Comparison of ENCODE assay signal across 24 cellular contexts in genomic region chrX:143757887-143758286, GRCh38. TPM values are rescaled to one million over a fixed set of nuclear protein-coding genes. Genes with fewer than 3 reads are reported as not detected.
DNase-seq lines count a peak whose midpoint lies in the region; FAIRE-seq and TF ChIP-seq lines count a peak whose summit lies in the region.
"Had no signal": no experiment of that assay in that cellular context is flagged by ENCODE, and none has a peak within 500 bp of the region (broad histone marks: within the 10 kb centered on the region; RNA-seq: fewer than 3 reads in every experiment).

No MANE protein-coding gene starts in this region.

- H3K9me3 Mint-ChIP-seq in nephron: peaks cover 14% of the 10 kb centered on the region

- H3K4ac ChIP-seq in H1 (replicated peaks; ENCODE audit: insufficient read length, low read depth, low read length): no peak overlapping the region

- H3K4me3 ChIP-seq in H1 (ENCODE audit: extremely low read depth in 1 of 4, insufficient read depth in 2 of 4, low read depth in 3 of 4, low read length in 4 of 4): peak overlapping the region; percentile 37 to 58 (median 44); a peak in 7 of 8 replicates
- peak overlapping the region; percentile 31 for H3K4me3 ChIP-seq in smooth muscle cell
- H3K4me3 ChIP-seq in HAP-1: no peak overlapping the region
- H3K4me3 ChIP-seq: BLaER1 treated with 17β-estradiol and CSF1 and Interleukin-3, amounts not matched to agents 10 nM and 100 nM; GM12878; GM23248; Peyer's patch had no signal

- H3K27me3 Mint-ChIP-seq in nephron (ENCODE audit: low read depth): no peaks in the 10 kb centered on the region
- H3K27me3 Mint-ChIP-seq: CD4-positive, alpha-beta memory T cell had no signal

- H3K23me2 ChIP-seq in H1 (ENCODE audit: low read depth, low read length): no peaks in the 10 kb centered on the region

- no peak overlapping the region for H4K5ac ChIP-seq in H1 (ENCODE audit: insufficient read length, low read depth, low read length)

- H3K79me1 ChIP-seq in H1 (ENCODE audit: low read depth, low read length): no peaks in the 10 kb centered on the region

- H2AFZ ChIP-seq in H1 (ENCODE audit: low read length) (peak overlapping the region; percentile 93), smooth muscle cell (ENCODE audit: low read depth) (no peak overlapping the region)
- H2AFZ ChIP-seq: GM23248 had no signal

- H3F3A ChIP-seq in smooth muscle cell (ENCODE audit: low read depth): no peaks in the 10 kb centered on the region

- H4K20me1 ChIP-seq in H1 (replicated peaks in 1 of 2; ENCODE audit: control insufficient read depth in 1 of 2, insufficient read depth in 2 of 2, low read length in 2 of 2): no peaks in the 10 kb centered on the region
- no peaks in the 10 kb centered on the region for H4K20me1 ChIP-seq in smooth muscle cell (ENCODE audit: low read depth)
- H4K20me1 ChIP-seq: BLaER1 treated with 17β-estradiol and CSF1 and Interleukin-3, amounts not matched to agents 10 nM and 100 nM had no signal

- no peak for TF ChIP-seq EP300 in H1 (IDR thresholded peaks at IDR 0.05; ENCODE audit: borderline replicate concordance in 1 of 2, low read depth in 2 of 2, low read length in 2 of 2)

- 0 out of 2 replicates have a peak overlapping the region, but pooled peaks have one; percentile 14 for H4K8ac ChIP-seq in H1 (ENCODE audit: extremely low read depth, insufficient read depth, low read length)

- no peak overlapping the region for H3K23ac ChIP-seq in H1 (ENCODE audit: insufficient read length)

- no peak overlapping the region for H2BK15ac ChIP-seq in H1 (ENCODE audit: low read length)

- no peaks in the 10 kb centered on the region for H3K36me3 Mint-ChIP-seq in nephron (ENCODE audit: low read depth)
- H3K36me3 Mint-ChIP-seq: CD4-positive, alpha-beta memory T cell had no signal

- WGBS in H1 (ENCODE audit: extremely low coverage in 1 of 2, insufficient coverage in 1 of 2, insufficient read length in 1 of 2, insufficient replicate concordance in 2 of 2, low coverage in 1 of 2, low lambda C conversion rate in 2 of 2, missing lambda C conversion rate in 1 of 2), 2 experiments: 72% methylated on average over 7 of the region's 7 CpGs; no CpG with 5 or more reads in 1 of the 2 experiments
- WGBS in smooth muscle cell (ENCODE audit: low lambda C conversion rate): 81% methylated on average over 7 of the region's 7 CpGs

- TF ChIP-seq RAD21 in H1 (IDR thresholded peaks at IDR 0.05 in 1 of 2, conservative IDR thresholded peaks at IDR 0.05 in 1 of 2; ENCODE audit: low read depth in 2 of 2, low read length in 2 of 2): no peak

- peak overlapping the region in 2 of 3 experiments; percentile 2 to 12 for H3K4me3 Mint-ChIP-seq in nephron
- H3K4me3 Mint-ChIP-seq: CD4-positive, alpha-beta memory T cell had no signal

- H3K27ac Mint-ChIP-seq in nephron: no peak overlapping the region

- H3K9me3 ChIP-seq in H1 (ENCODE audit: insufficient read depth in 2 of 2, low read depth in 1 of 2, low read length in 1 of 2) (no peaks in the 10 kb centered on the region), smooth muscle cell (replicated peaks; ENCODE audit: low read depth) (no peaks in the 10 kb centered on the region), HAP-1 (no peaks in the 10 kb centered on the region; the same call in 1 of the 2 replicates)
- H3K9me3 ChIP-seq: Caco-2, Peyer's patch had no signal

- in situ Hi-C loops in HAP-1 (cut with MboI; ENCODE audit: low sequenced_read_pairs): no loop called here

- TF ChIP-seq CTCF in H1 (IDR thresholded peaks at IDR 0.05; ENCODE audit: control extremely low read depth in 1 of 3, insufficient read depth in 1 of 3, low read depth in 1 of 3, low read length in 3 of 3) (no peak), nephron (IDR thresholded peaks at IDR 0.05; ENCODE audit: unreplicated experiment in 3 of 3) (no peak), smooth muscle cell (IDR thresholded peaks at IDR 0.05; ENCODE audit: borderline replicate concordance, insufficient read depth, poor library complexity, severe bottlenecking) (no peak)

- H2BK12ac ChIP-seq in H1 (ENCODE audit: low read depth, low read length): no peak overlapping the region

- no peak for TF ChIP-seq POLR2A in H1 (IDR thresholded peaks at IDR 0.05; ENCODE audit: control extremely low read depth in 1 of 2, low read depth in 2 of 2, low read length in 2 of 2)

- no peaks in the 10 kb centered on the region for H3K4me1 Mint-ChIP-seq in nephron
- H3K4me1 Mint-ChIP-seq: CD4-positive, alpha-beta memory T cell had no signal

- H3K4me1 ChIP-seq in H1 (replicated peaks in 1 of 4; ENCODE audit: control insufficient read depth in 3 of 4, insufficient read depth in 4 of 4, low read length in 3 of 4) (no peaks in the 10 kb centered on the region), smooth muscle cell (ENCODE audit: low read depth) (no peaks in the 10 kb centered on the region), HAP-1 (no peaks in the 10 kb centered on the region)
- H3K4me1 ChIP-seq: Caco-2, Peyer's patch had no signal

- no peak overlapping the region; the same call in 1 of the 2 replicates for H3K18ac ChIP-seq in H1 (ENCODE audit: extremely low read depth, low read length)

- no peak overlapping the region for H2AK5ac ChIP-seq in H1 (ENCODE audit: low read depth, low read length)

- no peak overlapping the region for H4K91ac ChIP-seq in H1 (replicated peaks; ENCODE audit: insufficient read length, low read length)

- H3K27me3 ChIP-seq in H1 (replicated peaks in 1 of 4; ENCODE audit: control insufficient read depth in 3 of 4, extremely low read depth in 1 of 4, insufficient read depth in 3 of 4, low read length in 3 of 4) (peaks cover 0 to 6% (median 3%) of the 10 kb centered on the region in 4 experiments; a peak in 2 of 7 replicates), smooth muscle cell (ENCODE audit: low read depth) (no peaks in the 10 kb centered on the region), HAP-1 (ENCODE audit: low read depth) (no peaks in the 10 kb centered on the region)
- H3K27me3 ChIP-seq: Peyer's patch had no signal

- DNase-seq in NCI-H748 (lab: John Stamatoyannopoulos, UW; ENCODE audit: unreplicated experiment) (peak; percentile 10), NCI-H748 treated with DMSO at 0.1 percent for 48 hours (lab: John Stamatoyannopoulos, UW) (no peak), H1 (ENCODE audit: low read depth in 1 of 2, low spot score in 2 of 2) (no peak), smooth muscle cell (lab: John Stamatoyannopoulos, UW; ENCODE audit: unreplicated experiment) (no peak), HAP-1 (ENCODE audit: low spot score in 2 of 2) (no peak), dedifferentiated amniotic fluid mesenchymal stem cell (ENCODE audit: extremely low spot score) (no peak)
- DNase-seq in effector CD8-positive, alpha-beta T cell (lab: John Stamatoyannopoulos, UW): no peak
- DNase-seq: 8988T; Caco-2; CD4-positive, alpha-beta memory T cell; DMS 273 treated with DMSO at 0.1 percent for 48 hours; DMS79 treated with DMSO at 0.1 percent for 48 hours; GM23248; Karpas-422; MV-4-11; NCI-H187; NCI-H446; NCI-H526 treated with DMSO at 0.1 percent for 48 hours; Peyer's patch had no signal

- H2BK20ac ChIP-seq in H1 (ENCODE audit: low read length): no peak overlapping the region

- H3K79me2 ChIP-seq in H1 (ENCODE audit: control insufficient read depth in 1 of 2, insufficient read depth in 2 of 2, low read length in 2 of 2) (no peaks in the 10 kb centered on the region), smooth muscle cell (ENCODE audit: low read depth) (no peaks in the 10 kb centered on the region)

- no peak overlapping the region for H2BK5ac ChIP-seq in H1 (ENCODE audit: low read depth, low read length)

- no peak overlapping the region for H2BK120ac ChIP-seq in H1 (replicated peaks; ENCODE audit: low read depth, low read length)

- no peak overlapping the region for H3K14ac ChIP-seq in H1 (ENCODE audit: insufficient read length)

- H3K9ac ChIP-seq in H1 (replicated peaks in 1 of 4; ENCODE audit: extremely low read depth in 1 of 4, low read depth in 3 of 4, low read length in 3 of 4): peak overlapping the region in 1 of 4 experiments; percentile 54; a peak in 1 of 7 replicates
- no peak overlapping the region for H3K9ac ChIP-seq in smooth muscle cell (ENCODE audit: low read depth)
- H3K9ac ChIP-seq: BLaER1 treated with 17β-estradiol and CSF1 and Interleukin-3, amounts not matched to agents 10 nM and 100 nM; GM23248 had no signal

- H3K27ac ChIP-seq in H1 (ENCODE audit: low read depth, low read length) (no peak overlapping the region), smooth muscle cell (ENCODE audit: low read depth) (no peak overlapping the region)
- H3K27ac ChIP-seq: BLaER1 treated with 17β-estradiol and CSF1 and Interleukin-3, amounts not matched to agents 10 nM and 100 nM; GM23248; Peyer's patch had no signal

- CTCF ChIA-PET in H1 (lab: Charles Lee; ENCODE audit: partially characterized antibody): interaction anchor here (1.5 to 1.9 kb wide), 2 partner anchors 13 to 31 kb away, joined by 4 to 5 read pairs; no protein-coding TSS in a partner anchor

- peak overlapping the region; percentile 54 to 63 for H3K4me2 ChIP-seq in H1 (ENCODE audit: insufficient read depth in 1 of 2, low read depth in 2 of 2, low read length in 2 of 2)
- no peak overlapping the region for H3K4me2 ChIP-seq in smooth muscle cell
- H3K4me2 ChIP-seq: BLaER1 treated with 17β-estradiol and CSF1 and Interleukin-3, amounts not matched to agents 10 nM and 100 nM had no signal

- H3K56ac ChIP-seq in H1 (replicated peaks; ENCODE audit: insufficient read length, low read depth, low read length): no peak overlapping the region

- no peak for FAIRE-seq in H1 (lab: Jason Lieb, UNC)
- FAIRE-seq: GM12878 had no signal

- H3K36me3 ChIP-seq in H1 (ENCODE audit: control insufficient read depth in 2 of 4, insufficient read depth in 4 of 4, low read length in 3 of 4) (no peaks in the 10 kb centered on the region), smooth muscle cell (ENCODE audit: low read depth) (no peaks in the 10 kb centered on the region), HAP-1 (replicated peaks) (no peaks in the 10 kb centered on the region)
- H3K36me3 ChIP-seq: BLaER1 treated with 17β-estradiol and CSF1 and Interleukin-3, amounts not matched to agents 10 nM and 100 nM; Peyer's patch had no signal

- POLR2A ChIA-PET in H1 (lab: Charles Lee; ENCODE audit: partially characterized antibody): no interaction called here

TF ChIP-seq in H1, 55 proteins besides CTCF, POLR2A, EP300 and RAD21 (continues in another document):
- no peak for TF ChIP-seq ASH2L (IDR thresholded peaks at IDR 0.05; ENCODE audit: low read length)
- TF ChIP-seq CHD1 (IDR thresholded peaks at IDR 0.05; ENCODE audit: low read depth, low read length): no peak

RNA-seq across cellular contexts. Expression of gene SPANXN2, which starts 37.3 kb away (rescaled TPM):
- not detected in 2 replicates for total RNA-seq in H1 (2021; fragmentation: NEBNext Ultra II Directional; extraction: Animal tissue kit (Norgen Biotek cat#: 25700))
- polyA plus RNA-seq in H1 (2011; rRNA removed) (not detected in 2 replicates), smooth muscle cell (not detected in 2 replicates)
- polyA plus RNA-seq in H1 (2011; cell fraction: cytosol; rRNA removed): not detected
- not detected for polyA plus RNA-seq in H1 (2011; cell fraction: nucleus; rRNA removed)
- polyA plus RNA-seq in H1 (2012, experiment 1 of 2): not detected in 4 replicates
- not detected for polyA plus RNA-seq in H1 (2012, experiment 2 of 2)
- not detected for polyA plus RNA-seq in H1 (2013, experiment 1 of 2)
- not detected for polyA plus RNA-seq in H1 (2013, experiment 2 of 2)
- polyA minus RNA-seq in H1 (2011; rRNA and poly(A)+ RNA removed): not detected in 2 replicates
- polyA minus RNA-seq in H1 (2011; cell fraction: cytosol; rRNA and poly(A)+ RNA removed): not detected
- not detected for polyA minus RNA-seq in H1 (2011; cell fraction: nucleus; rRNA and poly(A)+ RNA removed)
- total RNA-seq in smooth muscle cell: not detected in 2 replicates
- total RNA-seq: Caco-2; CD4-positive, alpha-beta memory T cell; GM12878; GM23248; M059J; OCI-LY7; Peyer's patch had no signal
- polyA plus RNA-seq: CD4-positive, alpha-beta memory T cell; GM12878; GM23248 had no signal
